2 cellular contexts compared by ENCODE assay signal in the genomic region with DNA sequence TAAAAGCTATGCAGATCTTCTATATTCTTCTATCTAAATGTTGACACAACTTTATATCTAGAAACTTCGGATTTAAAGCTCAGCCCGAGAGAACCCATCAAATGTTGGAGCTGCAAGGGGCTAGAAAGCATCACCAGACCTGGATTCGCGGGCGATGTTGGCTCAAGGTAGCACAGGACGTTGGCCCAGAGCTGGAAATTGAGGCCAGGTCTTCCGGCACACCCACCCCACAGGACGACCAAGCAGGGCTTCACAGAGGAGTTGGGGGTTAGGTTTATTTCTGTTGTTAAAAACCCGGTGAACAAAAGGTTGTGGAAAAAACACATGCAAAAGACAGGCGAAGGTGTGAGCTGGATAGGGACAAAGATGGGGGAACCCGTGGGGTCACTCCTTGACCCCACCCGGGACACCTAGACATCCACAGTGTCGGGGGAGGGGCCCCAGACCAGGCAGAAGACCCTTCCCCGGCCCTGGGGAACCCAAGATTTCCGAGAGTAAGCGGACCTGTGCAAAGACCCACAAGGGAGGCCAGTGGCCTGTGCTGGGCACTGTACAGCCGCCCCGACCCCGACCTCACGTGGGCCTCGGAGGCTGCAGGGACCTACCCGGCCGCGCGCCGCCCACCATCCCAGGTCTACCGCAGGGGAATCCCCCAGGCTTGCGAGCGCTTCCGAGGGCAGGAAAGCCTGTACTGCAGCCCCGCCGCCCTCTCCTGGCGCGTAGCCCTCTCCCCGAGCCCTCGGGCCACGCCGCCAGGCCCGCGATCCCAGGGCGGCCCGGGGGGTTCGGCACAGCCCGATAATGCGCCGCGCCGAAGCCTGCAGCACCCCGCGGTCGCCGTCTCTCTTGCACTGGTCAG.
TF ChIP-seq lines count a peak whose summit lies in the region.

No MANE protein-coding gene starts in this region.

TF ChIP-seq in SK-N-SH treated with all-trans-retinoic acid at 6 μM for 48 hours, 23 proteins besides CTCF, POLR2A, EP300 and RAD21:
- no peak for TF ChIP-seq ZFP30 (CRISPR knock-in tag; IDR thresholded peaks at IDR 0.05)
- TF ChIP-seq GLIS3 (CRISPR knock-in tag; IDR thresholded peaks at IDR 0.05) = 0 out of 2 replicates have a peak, but pooled peaks have one; percentile 3
TF ChIP-seq in SK-N-SH treated with all-trans-retinoic acid at 6 μM for 48 hours: peak in this region for 1.

TF ChIP-seq in K562, 482 proteins besides CTCF, POLR2A, EP300 and RAD21:
- no peak for TF ChIP-seq FIP1L1 (IDR thresholded peaks at IDR 0.05; ENCODE audit: low read depth, low read length, poor library complexity, severe bottlenecking)
- TF ChIP-seq PCBP1 (IDR thresholded peaks at IDR 0.05; ENCODE audit: low read depth, low read length, poor library complexity, severe bottlenecking) = peak; percentile 33
- peak; percentile 76 for TF ChIP-seq RBM22 (IDR thresholded peaks at IDR 0.05; ENCODE audit: low read depth, low read length, poor library complexity, severe bottlenecking)
- TF ChIP-seq, protein P1, sequence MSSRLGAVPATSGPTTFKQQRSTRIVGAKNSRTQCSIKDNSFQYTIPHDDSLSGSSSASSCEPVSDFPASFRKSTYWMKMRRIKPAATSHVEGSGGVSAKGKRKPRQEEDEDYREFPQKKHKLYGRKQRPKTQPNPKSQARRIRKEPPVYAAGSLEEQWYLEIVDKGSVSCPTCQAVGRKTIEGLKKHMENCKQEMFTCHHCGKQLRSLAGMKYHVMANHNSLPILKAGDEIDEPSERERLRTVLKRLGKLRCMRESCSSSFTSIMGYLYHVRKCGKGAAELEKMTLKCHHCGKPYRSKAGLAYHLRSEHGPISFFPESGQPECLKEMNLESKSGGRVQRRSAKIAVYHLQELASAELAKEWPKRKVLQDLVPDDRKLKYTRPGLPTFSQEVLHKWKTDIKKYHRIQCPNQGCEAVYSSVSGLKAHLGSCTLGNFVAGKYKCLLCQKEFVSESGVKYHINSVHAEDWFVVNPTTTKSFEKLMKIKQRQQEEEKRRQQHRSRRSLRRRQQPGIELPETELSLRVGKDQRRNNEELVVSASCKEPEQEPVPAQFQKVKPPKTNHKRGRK (tag; IDR thresholded peaks at IDR 0.05) = no peak
- TF ChIP-seq, protein P2, sequence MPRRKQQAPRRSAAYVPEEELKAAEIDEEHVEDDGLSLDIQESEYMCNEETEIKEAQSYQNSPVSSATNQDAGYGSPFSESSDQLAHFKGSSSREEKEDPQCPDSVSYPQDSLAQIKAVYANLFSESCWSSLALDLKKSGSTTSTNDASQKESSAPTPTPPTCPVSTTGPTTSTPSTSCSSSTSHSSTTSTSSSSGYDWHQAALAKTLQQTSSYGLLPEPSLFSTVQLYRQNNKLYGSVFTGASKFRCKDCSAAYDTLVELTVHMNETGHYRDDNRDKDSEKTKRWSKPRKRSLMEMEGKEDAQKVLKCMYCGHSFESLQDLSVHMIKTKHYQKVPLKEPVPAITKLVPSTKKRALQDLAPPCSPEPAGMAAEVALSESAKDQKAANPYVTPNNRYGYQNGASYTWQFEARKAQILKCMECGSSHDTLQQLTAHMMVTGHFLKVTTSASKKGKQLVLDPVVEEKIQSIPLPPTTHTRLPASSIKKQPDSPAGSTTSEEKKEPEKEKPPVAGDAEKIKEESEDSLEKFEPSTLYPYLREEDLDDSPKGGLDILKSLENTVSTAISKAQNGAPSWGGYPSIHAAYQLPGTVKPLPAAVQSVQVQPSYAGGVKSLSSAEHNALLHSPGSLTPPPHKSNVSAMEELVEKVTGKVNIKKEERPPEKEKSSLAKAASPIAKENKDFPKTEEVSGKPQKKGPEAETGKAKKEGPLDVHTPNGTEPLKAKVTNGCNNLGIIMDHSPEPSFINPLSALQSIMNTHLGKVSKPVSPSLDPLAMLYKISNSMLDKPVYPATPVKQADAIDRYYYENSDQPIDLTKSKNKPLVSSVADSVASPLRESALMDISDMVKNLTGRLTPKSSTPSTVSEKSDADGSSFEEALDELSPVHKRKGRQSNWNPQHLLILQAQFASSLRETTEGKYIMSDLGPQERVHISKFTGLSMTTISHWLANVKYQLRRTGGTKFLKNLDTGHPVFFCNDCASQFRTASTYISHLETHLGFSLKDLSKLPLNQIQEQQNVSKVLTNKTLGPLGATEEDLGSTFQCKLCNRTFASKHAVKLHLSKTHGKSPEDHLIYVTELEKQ (CRISPR knock-in tag; IDR thresholded peaks at IDR 0.05) = no peak
- TF ChIP-seq, protein P3, sequence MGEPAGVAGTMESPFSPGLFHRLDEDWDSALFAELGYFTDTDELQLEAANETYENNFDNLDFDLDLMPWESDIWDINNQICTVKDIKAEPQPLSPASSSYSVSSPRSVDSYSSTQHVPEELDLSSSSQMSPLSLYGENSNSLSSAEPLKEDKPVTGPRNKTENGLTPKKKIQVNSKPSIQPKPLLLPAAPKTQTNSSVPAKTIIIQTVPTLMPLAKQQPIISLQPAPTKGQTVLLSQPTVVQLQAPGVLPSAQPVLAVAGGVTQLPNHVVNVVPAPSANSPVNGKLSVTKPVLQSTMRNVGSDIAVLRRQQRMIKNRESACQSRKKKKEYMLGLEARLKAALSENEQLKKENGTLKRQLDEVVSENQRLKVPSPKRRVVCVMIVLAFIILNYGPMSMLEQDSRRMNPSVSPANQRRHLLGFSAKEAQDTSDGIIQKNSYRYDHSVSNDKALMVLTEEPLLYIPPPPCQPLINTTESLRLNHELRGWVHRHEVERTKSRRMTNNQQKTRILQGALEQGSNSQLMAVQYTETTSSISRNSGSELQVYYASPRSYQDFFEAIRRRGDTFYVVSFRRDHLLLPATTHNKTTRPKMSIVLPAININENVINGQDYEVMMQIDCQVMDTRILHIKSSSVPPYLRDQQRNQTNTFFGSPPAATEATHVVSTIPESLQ (CRISPR knock-in tag; IDR thresholded peaks at IDR 0.05) = no peak
- TF ChIP-seq BRCA1 (IDR thresholded peaks at IDR 0.05) = no peak
- TF ChIP-seq BRCA1 (CRISPR knock-in tag; IDR thresholded peaks at IDR 0.05) = no peak
- TF ChIP-seq, protein P4, sequence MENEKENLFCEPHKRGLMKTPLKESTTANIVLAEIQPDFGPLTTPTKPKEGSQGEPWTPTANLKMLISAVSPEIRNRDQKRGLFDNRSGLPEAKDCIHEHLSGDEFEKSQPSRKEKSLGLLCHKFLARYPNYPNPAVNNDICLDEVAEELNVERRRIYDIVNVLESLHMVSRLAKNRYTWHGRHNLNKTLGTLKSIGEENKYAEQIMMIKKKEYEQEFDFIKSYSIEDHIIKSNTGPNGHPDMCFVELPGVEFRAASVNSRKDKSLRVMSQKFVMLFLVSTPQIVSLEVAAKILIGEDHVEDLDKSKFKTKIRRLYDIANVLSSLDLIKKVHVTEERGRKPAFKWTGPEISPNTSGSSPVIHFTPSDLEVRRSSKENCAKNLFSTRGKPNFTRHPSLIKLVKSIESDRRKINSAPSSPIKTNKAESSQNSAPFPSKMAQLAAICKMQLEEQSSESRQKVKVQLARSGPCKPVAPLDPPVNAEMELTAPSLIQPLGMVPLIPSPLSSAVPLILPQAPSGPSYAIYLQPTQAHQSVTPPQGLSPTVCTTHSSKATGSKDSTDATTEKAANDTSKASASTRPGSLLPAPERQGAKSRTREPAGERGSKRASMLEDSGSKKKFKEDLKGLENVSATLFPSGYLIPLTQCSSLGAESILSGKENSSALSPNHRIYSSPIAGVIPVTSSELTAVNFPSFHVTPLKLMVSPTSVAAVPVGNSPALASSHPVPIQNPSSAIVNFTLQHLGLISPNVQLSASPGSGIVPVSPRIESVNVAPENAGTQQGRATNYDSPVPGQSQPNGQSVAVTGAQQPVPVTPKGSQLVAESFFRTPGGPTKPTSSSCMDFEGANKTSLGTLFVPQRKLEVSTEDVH (IDR thresholded peaks at IDR 0.05; ENCODE audit: low read depth, partially characterized antibody) = no peak
- no peak for TF ChIP-seq MTA2 (IDR thresholded peaks at IDR 0.05; ENCODE audit: low read depth)
- no peak for TF ChIP-seq ZNF311 (CRISPR knock-in tag; IDR thresholded peaks at IDR 0.05)
- TF ChIP-seq, protein P5, sequence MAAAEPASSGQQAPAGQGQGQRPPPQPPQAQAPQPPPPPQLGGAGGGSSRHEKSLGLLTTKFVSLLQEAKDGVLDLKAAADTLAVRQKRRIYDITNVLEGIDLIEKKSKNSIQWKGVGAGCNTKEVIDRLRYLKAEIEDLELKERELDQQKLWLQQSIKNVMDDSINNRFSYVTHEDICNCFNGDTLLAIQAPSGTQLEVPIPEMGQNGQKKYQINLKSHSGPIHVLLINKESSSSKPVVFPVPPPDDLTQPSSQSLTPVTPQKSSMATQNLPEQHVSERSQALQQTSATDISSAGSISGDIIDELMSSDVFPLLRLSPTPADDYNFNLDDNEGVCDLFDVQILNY (CRISPR knock-in tag; IDR thresholded peaks at IDR 0.05) = no peak
- no peak for TF ChIP-seq ZNF140 (CRISPR knock-in tag; IDR thresholded peaks at IDR 0.05)
- no peak for TF ChIP-seq STAG1 (CRISPR knock-in tag; IDR thresholded peaks at IDR 0.05; ENCODE audit: borderline replicate concordance)
- no peak for TF ChIP-seq SP1 (CRISPR knock-in tag; IDR thresholded peaks at IDR 0.05)
- no peak for TF ChIP-seq DMBX1 (CRISPR knock-in tag; IDR thresholded peaks at IDR 0.05; ENCODE audit: borderline replicate concordance)
- TF ChIP-seq HDGF (IDR thresholded peaks at IDR 0.05) = no peak
- TF ChIP-seq ZSCAN29 (IDR thresholded peaks at IDR 0.05) = no peak
